ENCODE assay signal across 11 cellular contexts in the genomic region with DNA sequence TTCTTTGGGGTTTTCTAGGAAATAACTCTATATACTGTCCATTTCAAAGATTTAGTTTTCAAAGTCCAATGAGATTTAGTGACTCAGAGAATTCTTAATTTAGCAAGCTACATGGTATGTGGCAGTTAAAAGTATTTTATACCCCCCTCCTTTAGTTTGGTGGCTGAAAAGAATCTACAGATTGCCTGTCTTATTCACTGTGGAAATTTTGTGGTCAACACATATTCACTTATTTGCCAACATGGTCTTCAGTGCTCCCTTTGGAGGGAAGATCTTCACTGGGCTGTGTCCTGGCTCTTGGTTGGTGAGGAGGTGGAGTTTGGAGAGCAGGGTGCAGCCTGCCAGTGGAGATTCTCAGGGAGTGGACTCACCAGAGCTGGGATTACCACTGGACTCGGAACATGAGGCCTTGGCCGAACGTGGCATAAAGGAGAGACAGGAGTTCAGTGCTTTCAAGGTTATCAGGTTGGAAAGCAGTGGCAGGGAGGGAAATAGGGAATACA. TPM values are rescaled to one million over a fixed set of nuclear protein-coding genes. Genes with fewer than 3 reads are reported as not detected.
DNase-seq lines count a peak whose midpoint lies in the region; ATAC-seq and TF ChIP-seq lines count a peak whose summit lies in the region.
"Had no signal": no experiment of that assay in that cellular context is flagged by ENCODE, and none has a peak within 500 bp of the region (broad histone marks: within the 10 kb centered on the region; RNA-seq: fewer than 3 reads in every experiment).

No MANE protein-coding gene starts in this region.

- no peaks in the 10 kb centered on the region for H3K9me3 ChIP-seq in tibial artery
- no peaks in the 10 kb centered on the region for H3K9me3 ChIP-seq in ovary

- TF ChIP-seq CTCF in choroid plexus epithelial cell (conservative IDR thresholded peaks at IDR 0.05; ENCODE audit: low read depth, low read length), result no peak
- TF ChIP-seq CTCF in tibial artery (IDR thresholded peaks at IDR 0.05), result no peak
- TF ChIP-seq CTCF in ovary (IDR thresholded peaks at IDR 0.05), result no peak

- 36 to 59% (median 49%) methylated on average over 3 of the region's 3 CpGs for WGBS in ovary, 3 donors

- no peaks in the 10 kb centered on the region for H3K27me3 ChIP-seq in tibial artery
- H3K27me3 ChIP-seq in ovary, result no peaks in the 10 kb centered on the region

- TF ChIP-seq POLR2A in ovary (IDR thresholded peaks at IDR 0.05), result no peak

- no peak for TF ChIP-seq EP300 in ovary (IDR thresholded peaks at IDR 0.05)

- H3K4me1 ChIP-seq in tibial artery (peaks cover 0 to 74% (median 22%) of the 10 kb centered on the region in 4 donors), ovary (ENCODE audit: insufficient read depth) (peaks cover 2% of the 10 kb centered on the region)

- no peaks in the 10 kb centered on the region for H3K36me3 ChIP-seq in tibial artery
- no peaks in the 10 kb centered on the region for H3K36me3 ChIP-seq in ovary

- H3K4me3 ChIP-seq in choroid plexus epithelial cell (ENCODE audit: low read depth, low read length), result no peak overlapping the region
- no peak overlapping the region for H3K4me3 ChIP-seq in tibial artery
- H3K4me3 ChIP-seq in ovary, result no peak overlapping the region

- DNase-seq in HT1080 (ENCODE audit: low read depth) (peak; percentile 23), choroid plexus epithelial cell (ENCODE audit: low read depth) (peak; percentile 50), kidney tubule cell (ENCODE audit: low spot score) (peak; percentile 80), tibial artery (peak; percentile 39 to 74), ovary (no peak), SKM-1 (lab: John Stamatoyannopoulos, UW; ENCODE audit: unreplicated experiment) (no peak)
- DNase-seq: activated CD4-positive, alpha-beta T cell treated with anti-CD3 and anti-CD28 coated beads, Interleukin-2, amount 10 ng/mL, durations not matched to agents 7 days and 5 days; activated gamma-delta T cell; NCI-H1105 treated with DMSO at 0.1 percent for 48 hours; NCI-H774 had no signal

- intact Hi-C loops in tibial artery (cut with DNase I; ENCODE audit: low total_unique reads), result no loop called here
- intact Hi-C loops in ovary (cut with DNase I), result no loop called here

- peak overlapping the region; percentile 73 to 74 for H3K27ac ChIP-seq in tibial artery
- no peak overlapping the region for H3K27ac ChIP-seq in ovary

- ATAC-seq in GM19397 (IDR thresholded peaks at IDR 0.05; ENCODE audit: unreplicated experiment), result no peak

RNA-seq across cellular contexts. Expression of gene SAMD4A, which starts 39.8 kb away (rescaled TPM):
- total RNA-seq in HT1080 (2014; rRNA removed; shearing (Covaris generic)), result 10.0 and 16.3 TPM in 2 replicates
- 8.8 and 10.6 TPM in 2 replicates for polyA plus RNA-seq in HT1080 (2015; cell fraction: cytosol; rRNA removed)
- 29.2 and 29.6 TPM in 2 replicates for polyA plus RNA-seq in HT1080 (2015; cell fraction: nucleus; rRNA removed)
- total RNA-seq in ovary, result 10 to 100 TPM in 2 of 7 donors, 1 to 10 TPM in 5; 4.6 to 22.4 (median 7.3) TPM
- polyA plus RNA-seq in ovary, result 10 to 100 TPM in 1 of 2 donors, 1 to 10 TPM in 1; 2.3 to 13.0 TPM

Comparison
In these comparisons a context has a peak if more than half of its experiments do, and no peak if none do; other contexts are left out.
1. DNase-seq: peak in HT1080 (single experiment), choroid plexus epithelial cell (single experiment), kidney tubule cell (single experiment) and tibial artery (2 of 2); none in ovary (0 of 5) and SKM-1 (single experiment).
2. H3K27ac ChIP-seq: peak in tibial artery (2 of 2); none in ovary (0 of 2).